In the genomic region with DNA sequence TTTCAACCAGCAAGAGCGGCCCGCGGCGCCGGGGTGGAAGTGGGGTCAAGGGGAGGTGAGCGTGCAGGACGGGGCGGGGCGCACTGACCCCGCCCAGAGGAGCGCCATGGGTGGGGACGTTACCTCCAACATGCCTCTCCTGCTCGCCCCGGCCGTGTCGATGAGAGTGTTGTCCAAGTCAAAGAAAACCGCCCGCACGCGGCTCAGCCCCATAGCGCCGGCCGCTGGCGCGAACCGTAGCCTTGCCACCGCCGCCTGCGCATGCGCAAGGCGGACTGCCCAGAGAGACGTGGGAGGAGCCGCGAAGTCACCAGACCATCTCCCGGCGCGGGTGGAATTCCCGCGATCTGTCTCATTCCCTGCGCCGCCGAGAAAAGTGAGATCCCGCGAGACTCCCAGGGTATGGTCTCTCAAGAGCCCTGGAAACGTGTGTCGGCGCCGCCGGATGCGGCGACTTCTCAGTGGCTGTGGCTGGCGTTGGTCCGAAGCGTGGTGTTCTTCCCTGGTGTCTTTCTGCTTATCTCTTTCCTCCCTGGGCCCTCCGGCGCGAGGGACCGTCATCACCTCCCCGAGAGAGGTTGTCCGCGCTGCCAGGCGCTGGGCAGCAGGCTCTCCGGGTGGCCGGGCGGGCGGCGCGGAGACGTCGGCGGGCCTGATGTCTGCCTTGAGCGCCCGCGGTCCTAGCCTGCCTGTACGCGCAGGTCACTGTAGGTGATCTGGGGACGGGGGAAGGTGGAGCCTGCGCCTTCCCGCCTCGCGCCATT, we compare ENCODE assay signal across 8 cellular contexts. TPM values are rescaled to one million over a fixed set of nuclear protein-coding genes. Genes with fewer than 3 reads are reported as not detected.
DNase-seq lines count a peak whose midpoint lies in the region; ATAC-seq and TF ChIP-seq lines count a peak whose summit lies in the region.

A gene with protein sequence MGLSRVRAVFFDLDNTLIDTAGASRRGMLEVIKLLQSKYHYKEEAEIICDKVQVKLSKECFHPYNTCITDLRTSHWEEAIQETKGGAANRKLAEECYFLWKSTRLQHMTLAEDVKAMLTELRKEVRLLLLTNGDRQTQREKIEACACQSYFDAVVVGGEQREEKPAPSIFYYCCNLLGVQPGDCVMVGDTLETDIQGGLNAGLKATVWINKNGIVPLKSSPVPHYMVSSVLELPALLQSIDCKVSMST (minus strand): TSS at position 279 of the 764 bp plus-strand sequence. CDS start 66 bp downstream, at position 213.

- H3K4me1 ChIP-seq in right lobe of liver: peaks cover 0 to 12% (median 4%) of the 10 kb centered on the region in 4 donors

- H3K4me3 ChIP-seq in right lobe of liver: peak within 1 kb of the TSS; percentile 87 to 92 (median 92)

- 0% methylated on average over 8 of the region's 81 CpGs for WGBS in right lobe of liver (ENCODE audit: insufficient coverage, low coverage, low lambda C conversion rate, missing lambda C conversion rate)

- peak; percentile 76 for ATAC-seq in CD4-positive, alpha-beta T cell (ENCODE audit: poor library complexity)
- ATAC-seq in GM19397 (IDR thresholded peaks at IDR 0.05; ENCODE audit: unreplicated experiment) (peak; percentile 81), HG03565 (IDR thresholded peaks at IDR 0.05; ENCODE audit: unreplicated experiment) (peak; percentile 80), right lobe of liver (peak; percentile 92 to 96 (median 93))

- peaks cover 22% of the 10 kb centered on the region for H3K4me1 Mint-ChIP-seq in CD4-positive, alpha-beta T cell (ENCODE audit: low read depth)

- intact Hi-C loops in CD4-positive, alpha-beta T cell (cut with DNase I, micrococcal nuclease): loop anchor here in 1 of 2 experiments (2.0 to 5.0 kb wide), 2 partner anchors 73 to 427 kb away; partner anchors contain the start of genes ENTPD6 and ZNF337
- intact Hi-C loops in right lobe of liver (cut with DNase I): no loop called here

- H3K9me3 ChIP-seq in CD4-positive, alpha-beta T cell (ENCODE audit: control insufficient read depth, low read length): no peaks in the 10 kb centered on the region
- H3K9me3 ChIP-seq in right lobe of liver: no peaks in the 10 kb centered on the region

- H3K27me3 ChIP-seq in CD4-positive, alpha-beta T cell (ENCODE audit: control insufficient read depth, insufficient read depth, low read length): no peaks in the 10 kb centered on the region
- H3K27me3 ChIP-seq in right lobe of liver: no peaks in the 10 kb centered on the region

- TF ChIP-seq POLR2A in right lobe of liver (IDR thresholded peaks at IDR 0.05): peak; percentile 80

- no peaks in the 10 kb centered on the region for H3K27me3 Mint-ChIP-seq in CD4-positive, alpha-beta T cell

- H3K4me3 Mint-ChIP-seq in CD4-positive, alpha-beta T cell: peak within 1 kb of the TSS; percentile 96

- POLR2A ChIA-PET in CD4-positive, alpha-beta T cell (lab: Charles Lee): no interaction called here

- no peaks in the 10 kb centered on the region for H3K36me3 ChIP-seq in right lobe of liver

- H3K9me3 Mint-ChIP-seq in CD4-positive, alpha-beta T cell: peaks cover 3% of the 10 kb centered on the region

- H3K36me3 Mint-ChIP-seq in CD4-positive, alpha-beta T cell (ENCODE audit: low read depth): peaks cover 14% of the 10 kb centered on the region

- no peak for TF ChIP-seq CTCF in CD4-positive, alpha-beta T cell (IDR thresholded peaks at IDR 0.05)
- peak in 1 of 4 donors; percentile 5 for TF ChIP-seq CTCF in right lobe of liver (IDR thresholded peaks at IDR 0.05)

- peak; percentile 56 to 78 (median 68) for DNase-seq in CD4-positive, alpha-beta T cell
- peak; percentile 95 for DNase-seq in NCI-H748 treated with DMSO at 0.1 percent for 48 hours (lab: John Stamatoyannopoulos, UW)
- peak; percentile 78 to 83 for DNase-seq in activated CD4-positive, alpha-beta T cell treated with anti-CD3 and anti-CD28 coated beads, Interleukin-2, amount 50 U/mL, for 4 hours
- DNase-seq in dermis microvascular lymphatic vessel endothelial cell (ENCODE audit: low read depth in 2 of 2): peak; percentile 95 to 98
- DNase-seq in right lobe of liver: peak; percentile 96
- peak; percentile 88 for DNase-seq in stimulated activated CD4-positive, alpha-beta T cell treated with anti-CD3 and anti-CD28 coated beads, Interleukin-4, amount 100 ng/mL, for 24 hours

- H3K27ac ChIP-seq in CD4-positive, alpha-beta T cell (ENCODE audit: low read depth, low read length): no peak within 1 kb of the TSS
- H3K27ac ChIP-seq in right lobe of liver: peak within 1 kb of the TSS; percentile 92 to 97 (median 93)

- H3K27ac Mint-ChIP-seq in CD4-positive, alpha-beta T cell: peak within 1 kb of the TSS; percentile 88

- CTCF ChIA-PET in CD4-positive, alpha-beta T cell (lab: Charles Lee): no interaction called here

RNA-seq across cellular contexts. Expression of the gene that starts here (rescaled TPM):
- total RNA-seq in CD4-positive, alpha-beta T cell: 1 to 10 TPM; 1.1 to 1.2 TPM
- total RNA-seq in dermis microvascular lymphatic vessel endothelial cell (6.4 and 8.0 TPM in 2 replicates), right lobe of liver (1 to 10 TPM; 1.8 to 3.3 (median 2.4) TPM)
